Comparison of ENCODE assay signal across 1 cellular context in genomic region chr9:8492034-8492433, GRCh38.
TF ChIP-seq lines count a peak whose summit lies in the region.

No MANE protein-coding gene starts in this region.

TF ChIP-seq in WTC11, 78 proteins besides CTCF, POLR2A, EP300 and RAD21:
- TF ChIP-seq CREM (CRISPR knock-in tag; IDR thresholded peaks at IDR 0.05) (no peak), IRF2 (CRISPR knock-in tag; IDR thresholded peaks at IDR 0.05; ENCODE audit: borderline replicate concordance, low read depth) (no peak), ZNF396 (CRISPR knock-in tag; IDR thresholded peaks at IDR 0.05; ENCODE audit: borderline replicate concordance) (no peak), CREB1 (CRISPR knock-in tag; IDR thresholded peaks at IDR 0.05) (no peak)
